Comparison of ENCODE assay signal across 8 cellular contexts in genomic region chr4:123564758-123565346, GRCh38.
DNase-seq lines count a peak whose midpoint lies in the region; ATAC-seq and TF ChIP-seq lines count a peak whose summit lies in the region.

No MANE protein-coding gene starts in this region.

- H3K4me3 ChIP-seq in fibroblast of pulmonary artery (replicated peaks; ENCODE audit: low read depth, low read length) = no peak overlapping the region
- no peak overlapping the region for H3K4me3 ChIP-seq in parathyroid adenoma (ENCODE audit: low read depth, low read length)

- no peak overlapping the region for H3K4me2 ChIP-seq in parathyroid adenoma (ENCODE audit: low read length)

- no peaks in the 10 kb centered on the region for H3K36me3 ChIP-seq in parathyroid adenoma (ENCODE audit: control insufficient read depth, insufficient read depth, low read length)

- no peaks in the 10 kb centered on the region for H3K4me1 ChIP-seq in parathyroid adenoma

- H3K9me3 ChIP-seq in parathyroid adenoma (ENCODE audit: control insufficient read depth, low read length) = no peaks in the 10 kb centered on the region

- DNase-seq in DMS53 (lab: John Stamatoyannopoulos, UW) (peak; percentile 89), NCI-H82 (lab: John Stamatoyannopoulos, UW) (peak; percentile 85), fibroblast of pulmonary artery (ENCODE audit: low read depth) (peak; percentile 87), cerebellum (ENCODE audit: low spot score) (no peak)
- peak; percentile 20 for DNase-seq in activated CD8-positive, alpha-beta memory T cell treated with anti-CD3 and anti-CD28 coated beads, Interleukin-2, amount 50 U/mL, for 1 hour (ENCODE audit: extremely low read depth)

- ATAC-seq in GM19468 (IDR thresholded peaks at IDR 0.05; ENCODE audit: extremely low read depth, unreplicated experiment) = peak; percentile 98
- peak; percentile 100 for ATAC-seq in HG03521 (IDR thresholded peaks at IDR 0.05; ENCODE audit: unreplicated experiment)

- no peaks in the 10 kb centered on the region for H3K27me3 ChIP-seq in parathyroid adenoma (ENCODE audit: control insufficient read depth, insufficient read depth, low read length)

- no peaks in the 10 kb centered on the region for H3K79me2 ChIP-seq in parathyroid adenoma

- no peak overlapping the region for H3K9ac ChIP-seq in parathyroid adenoma

- H2AFZ ChIP-seq in parathyroid adenoma = no peak overlapping the region

- H3K27ac ChIP-seq in parathyroid adenoma = no peak overlapping the region

- TF ChIP-seq CTCF in fibroblast of pulmonary artery (IDR thresholded peaks at IDR 0.05; ENCODE audit: low read length, missing control alignments) (peak; percentile 97), parathyroid adenoma (IDR thresholded peaks at IDR 0.05) (peak; percentile 56)
